In the genomic region with DNA sequence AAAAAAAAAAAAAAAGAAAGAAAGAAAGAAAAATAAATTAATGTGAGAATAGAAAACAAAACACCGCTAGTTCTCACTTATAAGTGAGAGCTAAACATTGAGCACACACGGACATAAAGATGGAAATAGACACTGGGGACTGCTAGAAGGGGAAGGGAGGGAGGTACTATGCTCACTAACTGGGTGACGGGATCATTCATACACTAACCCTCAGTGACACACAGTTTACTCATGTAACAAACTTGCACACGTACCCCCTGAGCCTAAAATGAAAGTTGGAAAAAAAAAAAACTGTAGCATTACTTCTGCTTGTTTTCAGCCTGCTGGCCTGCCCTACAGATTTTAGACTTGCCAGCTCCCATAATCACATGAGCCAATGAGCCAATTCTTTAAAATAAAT, we compare ENCODE assay signal across 1 cellular context.
TF ChIP-seq lines count a peak whose summit lies in the region.

No MANE protein-coding gene starts in this region.

TF ChIP-seq in IMR-90, 13 proteins besides CTCF, POLR2A, EP300 and RAD21:
- TF ChIP-seq CHD1 (IDR thresholded peaks at IDR 0.05; ENCODE audit: low read depth, low read length) (no peak), NFE2L2 (IDR thresholded peaks at IDR 0.05; ENCODE audit: low read depth, low read length) (no peak), FOS (IDR thresholded peaks at IDR 0.05; ENCODE audit: low read depth, low read length) (0 out of 2 replicates have a peak, but pooled peaks have one; percentile 21), MAFK (IDR thresholded peaks at IDR 0.05; ENCODE audit: low read depth, low read length) (no peak), CEBPB (IDR thresholded peaks at IDR 0.05; ENCODE audit: low read depth, low read length) (no peak), RFX5 (IDR thresholded peaks at IDR 0.05; ENCODE audit: low read depth, low read length) (no peak), BHLHE40 (IDR thresholded peaks at IDR 0.05; ENCODE audit: low read depth, low read length) (0 out of 2 replicates have a peak, but pooled peaks have one; percentile 6)
